20 cellular contexts compared by ENCODE assay signal in the genomic region with DNA sequence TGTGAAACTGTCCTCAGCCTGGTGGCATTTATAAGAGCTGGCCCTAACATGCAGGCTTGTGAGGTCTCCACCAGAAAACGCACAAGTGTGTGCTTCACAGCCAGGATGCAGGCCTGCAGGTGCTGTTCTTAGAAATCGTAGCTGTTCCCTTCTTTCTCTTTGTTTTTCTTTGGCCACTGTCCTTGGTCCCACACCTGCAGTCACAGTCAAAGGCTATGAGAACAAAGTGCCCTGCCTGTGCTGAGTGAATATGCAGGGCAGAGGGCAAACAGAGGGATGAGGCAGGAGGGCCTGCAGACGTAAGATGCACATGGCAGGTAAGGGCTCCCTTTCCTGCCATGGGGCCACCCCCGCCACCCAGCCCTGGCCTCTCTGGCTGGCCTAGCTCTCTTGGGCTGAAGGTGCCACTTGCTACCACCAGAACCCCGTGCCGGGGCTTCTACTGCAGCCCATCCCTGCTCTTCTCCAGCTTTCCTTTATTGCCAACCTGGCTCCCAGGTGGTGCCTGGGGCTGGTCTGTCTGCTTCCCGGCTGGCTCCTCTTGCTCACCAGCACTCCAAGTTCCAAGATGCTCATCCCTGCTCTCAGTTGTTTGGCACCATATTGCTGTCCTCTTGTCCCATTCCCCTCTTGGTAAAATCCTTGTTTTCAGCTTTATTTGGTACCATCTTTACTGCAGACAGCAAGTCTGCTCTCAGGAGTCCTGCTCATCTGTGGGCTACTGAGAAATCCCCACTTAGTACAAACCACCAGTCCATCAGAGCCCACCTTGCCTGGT.
"Had no signal": no experiment of that assay in that cellular context is flagged by ENCODE, and none has a peak within 500 bp of the region (broad histone marks: within the 10 kb centered on the region; RNA-seq: fewer than 3 reads in every experiment).

No MANE protein-coding gene starts in this region.

- H3K9me3 Mint-ChIP-seq: activated B cell treated with CpG ODN at 0.5 μM for 24 hours; activated CD8-positive, alpha-beta T cell treated with anti-CD3 and anti-CD28 coated beads for 36 hours; activated naive CD4-positive, alpha-beta T cell treated with anti-CD3 and anti-CD28 coated beads for 36 hours; activated T-cell treated with anti-CD3 and anti-CD28 coated beads, Interleukin-2, amount 50 U/mL, for 24 hours; endodermal cell; natural killer cell; stimulated activated naive CD8-positive, alpha-beta T cell treated with anti-CD3 and anti-CD28 coated beads, Interleukin-15, amount 100 ng/mL, for 72 hours had no signal

- H3K27me3 Mint-ChIP-seq: stimulated activated naive CD8-positive, alpha-beta T cell treated with anti-CD3 and anti-CD28 coated beads, Interleukin-15, amount 100 ng/mL, for 72 hours had no signal

- H3K27me3 ChIP-seq: ascending aorta, dorsolateral prefrontal cortex had no signal

- H3K4me1 Mint-ChIP-seq: activated B cell treated with CpG ODN at 0.5 μM for 24 hours had no signal

- H3K4me3 ChIP-seq: ascending aorta, dorsolateral prefrontal cortex, lower lobe of right lung had no signal

- H3K4me3 Mint-ChIP-seq: activated B cell treated with CpG ODN at 0.5 μM for 24 hours; activated CD8-positive, alpha-beta T cell treated with anti-CD3 and anti-CD28 coated beads for 36 hours; activated naive CD4-positive, alpha-beta T cell treated with anti-CD3 and anti-CD28 coated beads for 36 hours; activated T-cell treated with anti-CD3 and anti-CD28 coated beads, Interleukin-2, amount 50 U/mL, for 24 hours; endodermal cell; natural killer cell; stimulated activated naive CD8-positive, alpha-beta T cell treated with anti-CD3 and anti-CD28 coated beads, Interleukin-15, amount 100 ng/mL, for 72 hours had no signal

- H3K36me3 Mint-ChIP-seq: natural killer cell had no signal

- DNase-seq: activated B cell treated with CpG ODN at 0.5 μM for 24 hours; activated CD4-positive, alpha-beta T cell treated with anti-CD3 and anti-CD28 coated beads for 48 hours; activated CD8-positive, alpha-beta T cell treated with anti-CD3 and anti-CD28 coated beads for 36 hours; activated naive CD4-positive, alpha-beta T cell treated with anti-CD3 and anti-CD28 coated beads for 36 hours; activated T-cell treated with anti-CD3 and anti-CD28 coated beads, Interleukin-2, amount 50 U/mL, for 24 hours; endodermal cell; foreskin keratinocyte; hippocampal formation; left colon; lower lobe of right lung; natural killer cell; occipital lobe; right cardiac atrium; stimulated activated naive CD8-positive, alpha-beta T cell treated with anti-CD3 and anti-CD28 coated beads, Interleukin-15, amount 100 ng/mL, for 72 hours; T-helper 1 cell; T-helper 9 cell had no signal

- H3K9me3 ChIP-seq: ascending aorta, lower lobe of right lung had no signal

- H3K27ac Mint-ChIP-seq: activated B cell treated with CpG ODN at 0.5 μM for 24 hours; activated CD8-positive, alpha-beta T cell treated with anti-CD3 and anti-CD28 coated beads for 36 hours; activated naive CD4-positive, alpha-beta T cell treated with anti-CD3 and anti-CD28 coated beads for 36 hours; activated T-cell treated with anti-CD3 and anti-CD28 coated beads, Interleukin-2, amount 50 U/mL, for 24 hours; endodermal cell; natural killer cell; progenitor cell of endocrine pancreas had no signal

- ATAC-seq: activated CD8-positive, alpha-beta T cell treated with anti-CD3 and anti-CD28 coated beads for 36 hours; foreskin keratinocyte; left colon; lower lobe of right lung; natural killer cell; right cardiac atrium; SK-N-SH treated with all-trans-retinoic acid at 6 μM for 48 hours; stimulated activated naive CD8-positive, alpha-beta T cell treated with anti-CD3 and anti-CD28 coated beads, Interleukin-15, amount 100 ng/mL, for 72 hours had no signal

- H3K27ac ChIP-seq: ascending aorta, foreskin keratinocyte, lower lobe of right lung had no signal

- H3K36me3 ChIP-seq: ascending aorta, lower lobe of right lung had no signal
